Comparison of ENCODE assay signal across 9 cellular contexts in the genomic region with DNA sequence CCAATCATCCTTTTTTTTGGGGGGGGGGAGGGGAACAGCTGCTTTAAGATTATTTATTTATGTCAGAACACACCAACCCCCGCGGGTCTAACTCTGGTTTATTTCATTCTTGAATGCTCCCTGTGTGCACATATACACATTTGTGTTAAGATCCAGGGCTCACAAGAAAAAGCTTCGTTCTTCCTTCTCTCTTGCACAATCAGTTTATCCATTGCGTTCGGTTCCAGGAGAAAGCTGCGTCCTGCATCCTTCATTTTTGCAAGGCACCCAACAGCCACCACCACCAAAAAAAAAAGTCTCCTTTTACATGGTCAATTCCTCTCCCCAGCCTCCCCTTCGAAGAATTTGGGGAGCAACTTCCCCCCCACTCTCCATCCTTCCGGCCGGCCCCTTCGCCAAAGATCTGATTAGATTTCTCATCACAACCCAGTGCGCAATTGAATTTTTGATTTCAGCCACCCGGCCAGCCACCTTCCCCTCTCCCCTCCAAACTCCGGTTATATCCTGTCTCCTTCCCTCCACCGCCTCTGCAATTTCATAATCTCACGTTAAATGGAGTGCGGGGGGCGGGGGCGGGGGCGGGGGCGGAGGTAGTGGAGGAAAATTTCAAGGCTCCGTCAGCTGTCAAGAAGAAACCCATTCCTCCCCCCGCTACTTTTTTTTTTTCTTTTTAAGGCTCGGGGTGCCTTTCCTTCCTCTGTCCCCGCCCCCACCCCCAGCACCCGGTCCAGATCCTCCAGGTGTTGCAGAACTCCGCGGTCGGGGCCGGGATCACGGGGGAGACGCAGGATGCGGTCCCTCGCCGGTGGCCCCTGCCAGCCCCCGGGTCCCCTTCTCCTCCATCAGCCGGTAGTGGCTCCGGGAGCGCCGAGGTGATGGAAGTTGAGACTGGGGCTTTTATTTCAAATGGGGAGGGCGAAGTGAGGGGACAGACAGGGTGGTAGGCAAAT.
DNase-seq lines count a peak whose midpoint lies in the region; ATAC-seq and TF ChIP-seq lines count a peak whose summit lies in the region.
"Had no signal": no experiment of that assay in that cellular context is flagged by ENCODE, and none has a peak within 500 bp of the region (broad histone marks: within the 10 kb centered on the region; RNA-seq: fewer than 3 reads in every experiment).

No MANE protein-coding gene starts in this region.

- H3K36me3 ChIP-seq in heart left ventricle, result no peaks in the 10 kb centered on the region
- no peaks in the 10 kb centered on the region for H3K36me3 ChIP-seq in psoas muscle (ENCODE audit: insufficient read depth in 1 of 2, low read depth in 1 of 2)
- H3K36me3 ChIP-seq: WERI-Rb-1 had no signal

- DNase-seq in GM10248 (ENCODE audit: extremely low spot score) (peak; percentile 5), T-cell (no peak), heart left ventricle (peak in 1 of 5 donors; percentile 26), psoas muscle (peak; percentile 26 to 50), NOMO-1 (lab: John Stamatoyannopoulos, UW; ENCODE audit: unreplicated experiment in 2 of 2) (no peak), Kasumi-1 (lab: John Stamatoyannopoulos, UW) (no peak), CD14-positive monocyte (ENCODE audit: low spot score) (no peak)
- DNase-seq: WERI-Rb-1 had no signal

- no peak overlapping the region for H3K27ac Mint-ChIP-seq in T-cell
- peak overlapping the region in 1 of 7 donors; percentile 1 for H3K27ac Mint-ChIP-seq in CD14-positive monocyte

- H3K4me3 Mint-ChIP-seq in T-cell, result peak overlapping the region in 2 of 3 donors; percentile 13 to 18
- H3K4me3 Mint-ChIP-seq in CD14-positive monocyte, result peak overlapping the region in 1 of 2 donors; percentile 76

- H3K9me3 Mint-ChIP-seq in T-cell (peaks cover 0 to 6% (median 4%) of the 10 kb centered on the region in 3 donors), CD14-positive monocyte (peaks cover 0 to 10% (median 5%) of the 10 kb centered on the region in 7 donors)

- no peaks in the 10 kb centered on the region for H3K9me3 ChIP-seq in heart left ventricle
- no peaks in the 10 kb centered on the region for H3K9me3 ChIP-seq in psoas muscle

- H3K4me3 ChIP-seq in heart left ventricle (peak overlapping the region; percentile 22 to 76 (median 53)), psoas muscle (peak overlapping the region; percentile 55)

- peaks cover 0 to 31% (median 7%) of the 10 kb centered on the region in 9 donors for H3K27me3 ChIP-seq in heart left ventricle
- H3K27me3 ChIP-seq in psoas muscle (ENCODE audit: insufficient read depth in 3 of 3, low read length in 2 of 3), result peaks cover 0 to 4% (median 0%) of the 10 kb centered on the region in 3 donors

- H3K27ac ChIP-seq in heart left ventricle, result peak overlapping the region in 7 of 12 donors; percentile 32 to 81 (median 58)
- H3K27ac ChIP-seq in psoas muscle, result no peak overlapping the region
- H3K27ac ChIP-seq: WERI-Rb-1 had no signal

- intact Hi-C loops in heart left ventricle (cut with DNase I), result no loop called here
- intact Hi-C loops in psoas muscle (cut with DNase I), result no loop called here
- intact Hi-C loops in CD14-positive monocyte (cut with micrococcal nuclease), result no loop called here

- POLR2A ChIA-PET in GM10248 (lab: Yijun Ruan, JAX) (interaction anchor here (0.6 kb wide), 1 partner anchor 285 kb away, joined by 3 read pairs; no protein-coding TSS in a partner anchor), T-cell (lab: Charles Lee) (interaction anchor here in 1 of 2 donors (0.5 kb wide), 1 partner anchor 871 kb away, joined by 4 read pairs; no protein-coding TSS in a partner anchor)

- 1% methylated on average over 40 of the region's 40 CpGs for WGBS in heart left ventricle, 4 donors
- WGBS in psoas muscle, 3 donors, result 1 to 2% (median 1%) methylated on average over 40 of the region's 40 CpGs

- H3K4me1 Mint-ChIP-seq in T-cell (peaks cover 8 to 10% (median 8%) of the 10 kb centered on the region in 3 donors), CD14-positive monocyte (peaks cover 11% of the 10 kb centered on the region)

- CTCF ChIA-PET in GM10248 (lab: Yijun Ruan, JAX), result interaction anchor here (1.0 to 2.8 kb wide), 16 partner anchors 10 to 177 kb away, joined by 3 to 24 read pairs (median 4); no protein-coding TSS in a partner anchor
- CTCF ChIA-PET in T-cell (lab: Charles Lee), result no interaction called here

- H3K27me3 Mint-ChIP-seq in T-cell, result peaks cover 8 to 24% of the 10 kb centered on the region in 2 donors
- peaks cover 26 to 31% (median 30%) of the 10 kb centered on the region in 3 donors for H3K27me3 Mint-ChIP-seq in CD14-positive monocyte (ENCODE audit: low read depth in 3 of 3)

- no peak for TF ChIP-seq CTCF in GM10248 (IDR thresholded peaks at IDR 0.05; ENCODE audit: control extremely low read depth, extremely low read depth, low read depth, missing control alignments)
- TF ChIP-seq CTCF in heart left ventricle (IDR thresholded peaks at IDR 0.05), result no peak
- TF ChIP-seq CTCF in psoas muscle (IDR thresholded peaks at IDR 0.05), result no peak
- no peak for TF ChIP-seq CTCF in CD14-positive monocyte (IDR thresholded peaks at IDR 0.05)

- no peak for TF ChIP-seq POLR2A in heart left ventricle (IDR thresholded peaks at IDR 0.05)

- ATAC-seq in T-cell (replicated peaks in 1 of 4), result no peak
- ATAC-seq in heart left ventricle, result no peak
- peak in 1 of 4 donors; percentile 29 for ATAC-seq in psoas muscle
- no peak for ATAC-seq in GM19351 (IDR thresholded peaks at IDR 0.05; ENCODE audit: unreplicated experiment)

- peaks cover 0 to 7% (median 0%) of the 10 kb centered on the region in 12 donors for H3K4me1 ChIP-seq in heart left ventricle
- H3K4me1 ChIP-seq in psoas muscle, result no peaks in the 10 kb centered on the region

- H3K36me3 Mint-ChIP-seq in T-cell (no peaks in the 10 kb centered on the region), CD14-positive monocyte (peaks cover 0 to 1% of the 10 kb centered on the region in 2 donors)

Comparison
In these comparisons a context has a peak if more than half of its experiments do, and no peak if none do; other contexts are left out.
1. DNase-seq: peak in GM10248 (single experiment) and psoas muscle (2 of 2); none in T-cell (0 of 34), NOMO-1 (0 of 2), Kasumi-1 (0 of 2) and CD14-positive monocyte (single experiment).